In the genomic region with DNA sequence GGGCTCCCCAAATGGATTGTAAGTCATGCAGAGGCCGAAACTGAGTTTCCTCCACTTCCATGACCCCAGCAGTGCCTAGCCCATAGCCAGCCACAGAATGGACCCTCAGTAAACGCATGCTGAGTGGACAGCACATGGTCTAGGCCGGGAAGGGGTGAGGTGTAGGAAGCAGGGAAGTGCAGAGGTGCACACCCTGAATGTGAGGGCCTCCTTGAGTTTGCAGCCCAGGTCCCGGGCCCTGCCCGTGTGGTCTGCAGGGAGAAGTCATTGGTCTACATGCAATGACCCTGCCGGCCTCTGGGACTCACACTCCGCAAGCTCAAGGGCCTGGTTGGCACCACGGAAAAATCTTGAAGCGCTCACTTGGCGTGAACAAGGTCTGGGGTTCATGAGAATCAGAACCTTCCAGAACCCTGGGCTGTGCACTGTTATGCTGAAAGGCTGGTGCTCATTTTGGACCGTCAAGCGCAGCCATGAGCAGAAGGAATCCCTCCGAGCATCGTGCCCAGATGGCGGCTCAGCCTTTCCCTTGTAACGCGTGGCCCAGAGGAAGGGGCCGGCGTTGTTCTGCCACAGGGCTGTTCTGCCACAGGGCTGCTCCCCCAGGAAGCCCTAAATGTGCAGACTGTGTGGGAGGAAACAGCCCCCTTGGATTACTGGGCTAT, we compare ENCODE assay signal across 28 cellular contexts.
"Had no signal": no experiment of that assay in that cellular context is flagged by ENCODE, and none has a peak within 500 bp of the region (broad histone marks: within the 10 kb centered on the region; RNA-seq: fewer than 3 reads in every experiment).

No MANE protein-coding gene starts in this region.

- ATAC-seq: Panc1 had no signal

- H3K36me3 ChIP-seq: brain microvascular endothelial cell, cardiac muscle cell, SJCRH30, WERI-Rb-1 had no signal

- H3K27me3 ChIP-seq: brain microvascular endothelial cell, cardiac muscle cell, SJCRH30 had no signal

- H3K9me3 ChIP-seq: SJCRH30 had no signal

- H3K4me3 ChIP-seq: cardiac muscle cell, SJCRH30, SK-N-MC had no signal

- H3K4me1 ChIP-seq: SJCRH30 had no signal

- DNase-seq: activated CD4-positive, alpha-beta memory T cell treated with anti-CD3 and anti-CD28 coated beads, Interleukin-2, amount 10 ng/mL, durations not matched to agents 7 days and 5 days; activated CD4-positive, alpha-beta T cell treated with anti-CD3 and anti-CD28 coated beads for 1 hour; activated CD4-positive, alpha-beta T cell treated with anti-CD3 and anti-CD28 coated beads for 48 hours; activated CD4-positive, CD25-positive, alpha-beta regulatory T cell; activated effector memory CD4-positive, alpha-beta T cell treated with Interleukin-2 at 50 U/mL for 16 hours; activated naive CD4-positive, alpha-beta T cell; activated naive CD4-positive, alpha-beta T cell treated with anti-CD3 and anti-CD28 coated beads, Interleukin-2, amount 50 U/mL, for 16 hours; activated naive CD8-positive, alpha-beta T cell treated with anti-CD3 and anti-CD28 coated beads for 36 hours; activated T-cell treated with anti-CD3 and anti-CD28 coated beads, Interleukin-2, amount 50 U/mL, for 48 hours; amniotic stem cell; brain microvascular endothelial cell; Karpas-422; KBM-7; NCI-H1048; NCI-H1105 treated with DMSO at 0.1 percent for 48 hours; NCI-H1436; NCI-H1694; NCI-H1930; NCI-H2081 treated with DMSO at 0.1 percent for 48 hours; NCI-H345; NCI-H524 treated with DMSO at 0.1 percent for 48 hours; SHP77; SJCRH30; T1000; WERI-Rb-1 had no signal

- H3K27ac ChIP-seq: brain microvascular endothelial cell, cardiac muscle cell, SJCRH30, SK-N-MC, WERI-Rb-1 had no signal
